Comparison of ENCODE assay signal across 20 cellular contexts in the genomic region with DNA sequence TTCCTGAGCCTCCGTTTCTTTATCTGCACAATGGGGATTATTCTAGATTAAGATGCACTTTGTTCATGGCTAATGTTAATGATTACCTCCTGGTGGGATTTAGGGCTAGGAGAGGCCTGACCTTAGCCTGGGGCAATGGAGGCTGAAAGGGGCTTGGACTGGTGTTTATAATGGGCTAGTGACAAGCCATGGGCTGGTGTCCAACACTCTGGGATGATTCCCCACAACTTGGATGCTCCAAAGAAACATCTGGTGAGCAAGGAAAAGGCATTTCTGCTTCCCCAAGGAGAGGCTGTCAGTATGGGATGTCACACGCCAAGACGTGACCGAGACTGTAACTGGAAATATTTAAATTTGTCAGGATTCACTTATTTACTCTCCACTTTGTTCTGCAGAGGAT.
"Had no signal": no experiment of that assay in that cellular context is flagged by ENCODE, and none has a peak within 500 bp of the region (broad histone marks: within the 10 kb centered on the region; RNA-seq: fewer than 3 reads in every experiment).

No MANE protein-coding gene starts in this region.

- H3K4me2 ChIP-seq: hepatocyte had no signal

- H3K27me3 Mint-ChIP-seq: progenitor cell of endocrine pancreas had no signal

- ATAC-seq: left cardiac atrium, lower lobe of right lung, right cardiac atrium had no signal

- H3K27me3 ChIP-seq: esophagus muscularis mucosa, foreskin keratinocyte, hepatocyte, ovary, tibial artery, upper lobe of left lung, uterus had no signal

- H3K79me2 ChIP-seq: hepatocyte had no signal

- DNase-seq: effector memory CD4-positive, alpha-beta T cell; foreskin keratinocyte; kidney; left cardiac atrium; left ventricle myocardium inferior; lower lobe of right lung; midbrain; nucleus accumbens; ovary; small intestine; stimulated activated CD4-positive, alpha-beta T cell treated with anti-CD3 and anti-CD28 coated beads, Interleukin-12 subunit alpha, Interleukin-12 subunit beta, amount 100 ng/mL, for 4 hours; stimulated activated naive CD4-positive, alpha-beta T cell treated with Interleukin-2 at 50 U/mL for 16 hours; tibial artery; upper lobe of left lung; uterus had no signal

- H3K27ac Mint-ChIP-seq: memory B cell, progenitor cell of endocrine pancreas had no signal

- H2AFZ ChIP-seq: hepatocyte had no signal

- H3K4me1 ChIP-seq: left ventricle myocardium inferior, lower lobe of right lung, tibial artery, uterus had no signal

- H3K27ac ChIP-seq: esophagus muscularis mucosa, foreskin keratinocyte, hepatocyte, left ventricle myocardium inferior, lower lobe of right lung, ovary, tibial artery, upper lobe of left lung, uterus had no signal

- H3K4me3 ChIP-seq: esophagus muscularis mucosa, hepatocyte, left ventricle myocardium inferior, lower lobe of right lung, ovary, tibial artery, upper lobe of left lung, uterus had no signal

- H3K9me3 ChIP-seq: esophagus muscularis mucosa, lower lobe of right lung, ovary, tibial artery, upper lobe of left lung, uterus had no signal

- H3K4me3 Mint-ChIP-seq: memory B cell had no signal

- H3K36me3 ChIP-seq: ovary, uterus had no signal
